ENCODE assay signal across 8 cellular contexts in the genomic region with DNA sequence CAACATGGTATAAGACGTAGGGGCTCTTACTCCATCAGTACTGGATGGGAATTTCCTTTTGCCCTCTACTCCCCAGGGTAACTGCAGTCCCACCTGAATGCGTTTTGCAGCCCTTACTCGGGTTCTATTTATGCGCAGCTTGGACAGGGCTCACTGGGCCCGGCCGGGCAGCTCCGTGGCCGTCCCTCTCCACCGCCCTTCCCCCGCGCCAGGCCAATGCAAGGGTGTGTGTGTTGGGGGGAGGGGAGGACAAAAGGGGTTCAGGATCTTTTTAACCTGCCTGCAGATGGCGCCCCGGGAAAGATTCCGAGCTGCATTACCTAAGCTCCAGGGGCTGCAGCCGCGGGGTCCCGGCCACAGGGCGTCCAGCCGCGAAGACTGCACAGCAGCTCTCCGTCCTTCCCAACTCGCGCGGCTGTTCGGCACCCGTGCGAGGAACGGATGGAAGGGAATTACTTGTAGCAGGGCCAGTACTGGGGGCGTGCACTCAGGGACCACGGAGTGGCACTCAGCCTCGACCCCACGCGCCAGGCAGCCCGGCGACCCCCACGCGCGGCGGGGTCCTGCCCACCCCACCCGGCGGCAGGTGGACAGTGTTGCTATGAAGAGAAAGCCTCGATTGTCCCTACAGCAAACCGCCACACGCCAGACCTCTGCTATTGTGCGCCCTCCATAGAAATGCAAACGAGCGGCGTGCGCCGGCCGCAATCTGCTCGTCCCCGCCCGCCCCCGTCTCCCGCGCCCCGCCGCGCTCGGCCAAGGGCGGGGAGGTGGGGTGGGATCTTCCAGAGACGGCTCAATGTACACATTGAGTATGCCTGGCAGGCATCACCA. TPM values are rescaled to one million over a fixed set of nuclear protein-coding genes. Genes with fewer than 3 reads are reported as not detected.
A peak's percentile ranks its signal among the peaks of the same experiment; 100 is the strongest.
DNase-seq lines count a peak whose midpoint lies in the region; ATAC-seq, FAIRE-seq and TF ChIP-seq lines count a peak whose summit lies in the region.

No MANE protein-coding gene starts in this region.

- H3K36me3 ChIP-seq in GM23338 (ENCODE audit: insufficient read depth), result peaks cover 5% of the 10 kb centered on the region; the same call in 1 of the 2 replicates
- H3K36me3 ChIP-seq in transverse colon, result no peaks in the 10 kb centered on the region

- no peaks in the 10 kb centered on the region for H3K9me2 ChIP-seq in GM23338 (ENCODE audit: insufficient read depth)

- peak overlapping the region; percentile 95 for H3K27ac Mint-ChIP-seq in GM23338
- H3K27ac Mint-ChIP-seq in activated T-cell treated with anti-CD3 and anti-CD28 coated beads, Interleukin-2, amount 50 U/mL, for 72 hours, result no peak overlapping the region
- peak overlapping the region in 1 of 10 donors; percentile 29 for H3K27ac Mint-ChIP-seq in naive thymus-derived CD8-positive, alpha-beta T cell

- peak; percentile 59 to 60 for TF ChIP-seq RAD21 in A549 (conservative IDR thresholded peaks at IDR 0.05 in 1 of 2, IDR thresholded peaks at IDR 0.05 in 1 of 2)

- POLR2A ChIA-PET in A549 (lab: Yijun Ruan, JAX), result no interaction called here
- POLR2A ChIA-PET in naive thymus-derived CD8-positive, alpha-beta T cell (lab: Charles Lee), result interaction anchor here (0.8 to 1.5 kb wide), 2 partner anchors 315 to 499 kb away, joined by 4 to 6 read pairs; no protein-coding TSS in a partner anchor

- H3K4me1 ChIP-seq in A549 (peaks cover 21% of the 10 kb centered on the region), GM23338 (ENCODE audit: insufficient read depth) (peaks cover 18% of the 10 kb centered on the region), transverse colon (peaks cover 16 to 37% (median 34%) of the 10 kb centered on the region in 4 donors)

- H4K20me1 ChIP-seq in GM23338 (replicated peaks; ENCODE audit: insufficient read depth), result 0 out of 2 replicates have a peak, but pooled peaks cover 5% of the 10 kb centered on the region

- peaks cover 17% of the 10 kb centered on the region for H3K36me3 Mint-ChIP-seq in GM23338 (ENCODE audit: low read depth)
- peaks cover 0 to 2% of the 10 kb centered on the region in 2 donors for H3K36me3 Mint-ChIP-seq in activated T-cell treated with anti-CD3 and anti-CD28 coated beads, Interleukin-2, amount 50 U/mL, for 72 hours (ENCODE audit: insufficient read depth in 2 of 2)
- H3K36me3 Mint-ChIP-seq in naive thymus-derived CD8-positive, alpha-beta T cell, result no peaks in the 10 kb centered on the region

- H3K27me3 Mint-ChIP-seq in GM23338 (ENCODE audit: insufficient read depth, low read depth, poor library complexity), result peaks cover 25% of the 10 kb centered on the region
- H3K27me3 Mint-ChIP-seq in activated T-cell treated with anti-CD3 and anti-CD28 coated beads, Interleukin-2, amount 50 U/mL, for 72 hours (ENCODE audit: low read depth), result no peaks in the 10 kb centered on the region
- H3K27me3 Mint-ChIP-seq in naive thymus-derived CD8-positive, alpha-beta T cell, result peaks cover 0 to 14% (median 1%) of the 10 kb centered on the region in 5 donors

- TF ChIP-seq CTCF in A549 (IDR thresholded peaks at IDR 0.05) (peak; percentile 52), GM23338 (conservative IDR thresholded peaks at IDR 0.05; ENCODE audit: low read depth in 2 of 2) (peak; percentile 57 to 79), fibroblast of villous mesenchyme (IDR thresholded peaks at IDR 0.05; ENCODE audit: insufficient read depth, low read depth, low read length) (peak; percentile 50), transverse colon (IDR thresholded peaks at IDR 0.05) (peak in 3 of 5 experiments; percentile 44 to 67 (median 67))

- no peak for FAIRE-seq in A549 (lab: Jason Lieb, UNC)

- TF ChIP-seq EP300 in A549 (IDR thresholded peaks at IDR 0.05) (no peak), transverse colon (IDR thresholded peaks at IDR 0.05; ENCODE audit: low read depth) (no peak)

- DNase-seq in A549 (ENCODE audit: low read depth in 1 of 2, low spot score in 1 of 2) (peak; percentile 45 to 72), GM23338 (ENCODE audit: low spot score) (peak; percentile 98), NCI-H524 treated with DMSO at 0.1 percent for 48 hours (lab: John Stamatoyannopoulos, UW) (peak; percentile 23), fibroblast of villous mesenchyme (ENCODE audit: low read depth) (peak; percentile 78), transverse colon (peak; percentile 81)
- DNase-seq in activated T-cell treated with anti-CD3 and anti-CD28 coated beads, Interleukin-2, amount 50 U/mL, for 72 hours, result peak; percentile 33 to 66
- DNase-seq in naive thymus-derived CD8-positive, alpha-beta T cell, result peak in 6 of 10 donors; percentile 24 to 68 (median 32)

- no peaks in the 10 kb centered on the region for H3K9me3 ChIP-seq in A549
- H3K9me3 ChIP-seq in transverse colon, result no peaks in the 10 kb centered on the region

- peak overlapping the region; percentile 84 for H2AFZ ChIP-seq in GM23338

- CTCF ChIA-PET in A549 (lab: Yijun Ruan, JAX), result interaction anchor here (0.6 to 16.3 kb wide), 58 partner anchors 9 to 1153 kb away, joined by 3 to 371 read pairs (median 4); no protein-coding TSS in a partner anchor

- peaks cover 30% of the 10 kb centered on the region for H3K4me1 Mint-ChIP-seq in GM23338
- H3K4me1 Mint-ChIP-seq in activated T-cell treated with anti-CD3 and anti-CD28 coated beads, Interleukin-2, amount 50 U/mL, for 72 hours (ENCODE audit: low read depth), result peaks cover 30% of the 10 kb centered on the region
- peaks cover 11 to 40% (median 28%) of the 10 kb centered on the region in 4 donors for H3K4me1 Mint-ChIP-seq in naive thymus-derived CD8-positive, alpha-beta T cell

- no peaks in the 10 kb centered on the region for H3K9me3 Mint-ChIP-seq in GM23338
- H3K9me3 Mint-ChIP-seq in activated T-cell treated with anti-CD3 and anti-CD28 coated beads, Interleukin-2, amount 50 U/mL, for 72 hours, result no peaks in the 10 kb centered on the region
- H3K9me3 Mint-ChIP-seq in naive thymus-derived CD8-positive, alpha-beta T cell, result no peaks in the 10 kb centered on the region

- peak overlapping the region; percentile 87 for H3K4me3 Mint-ChIP-seq in GM23338
- H3K4me3 Mint-ChIP-seq in activated T-cell treated with anti-CD3 and anti-CD28 coated beads, Interleukin-2, amount 50 U/mL, for 72 hours, result peak overlapping the region; percentile 85 to 93
- H3K4me3 Mint-ChIP-seq in naive thymus-derived CD8-positive, alpha-beta T cell, result peak overlapping the region; percentile 74 to 90 (median 88)

- in situ Hi-C loops in transverse colon (cut with MboI; ENCODE audit: low pct_ligation_motif_present in 1 of 4, low pct_unique_long_range_greater_than_20kb in 1 of 4, low sequenced_read_pairs in 3 of 4), result loop anchor here in 3 of 4 donors (5.0 to 25.0 kb wide), 3 partner anchors 308 to 498 kb away; no protein-coding TSS in a partner anchor

- H3K79me2 ChIP-seq in GM23338 (replicated peaks; ENCODE audit: insufficient read depth), result peaks cover 12% of the 10 kb centered on the region

- TF ChIP-seq POLR2A in A549 (IDR thresholded peaks at IDR 0.05; ENCODE audit: low read length), result no peak
- TF ChIP-seq POLR2A in transverse colon (IDR thresholded peaks at IDR 0.05), result peak; percentile 9

- H3K4me2 ChIP-seq in A549, result peak overlapping the region; percentile 99
- peak overlapping the region; percentile 89 for H3K4me2 ChIP-seq in GM23338

- peak overlapping the region; percentile 48 for H3K4me3 ChIP-seq in A549
- H3K4me3 ChIP-seq in GM23338, result peak overlapping the region; percentile 94
- H3K4me3 ChIP-seq in fibroblast of villous mesenchyme (ENCODE audit: low read depth, low read length), result peak overlapping the region; percentile 91
- peak overlapping the region; percentile 20 to 76 (median 49) for H3K4me3 ChIP-seq in transverse colon

- 1% methylated on average over 28 of the region's 63 CpGs for whole genome bisulfite sequencing in A549 (ENCODE audit: missing lambda C conversion rate)
- 0% methylated on average over 46 of the region's 63 CpGs; no CpG with 5 or more reads in 1 of the 2 donors for WGBS in transverse colon (ENCODE audit: low coverage in 1 of 2), 2 donors

- H3K27ac ChIP-seq in A549 (peak overlapping the region; percentile 25 to 42; a peak in 5 of 6 replicates), GM23338 (ENCODE audit: low read depth) (peak overlapping the region; percentile 82), transverse colon (peak overlapping the region; percentile 91 to 97 (median 94))

- intact Hi-C loops in transverse colon (cut with DNase I; ENCODE audit: low total_unique reads), result loop anchor here (2.0 to 10.0 kb wide), 3 partner anchors 58 to 399 kb away; no protein-coding TSS in a partner anchor

- H3F3A ChIP-seq in GM23338 (replicated peaks; ENCODE audit: low read depth), result no peaks in the 10 kb centered on the region; the same call in 1 of the 2 replicates

- peaks cover 22% of the 10 kb centered on the region for H3K27me3 ChIP-seq in GM23338 (ENCODE audit: insufficient read depth)
- no peaks in the 10 kb centered on the region for H3K27me3 ChIP-seq in transverse colon

- ATAC-seq in A549 (peak; percentile 73), GM23338 (peak; percentile 58), GM19351 (IDR thresholded peaks at IDR 0.05; ENCODE audit: unreplicated experiment) (no peak)
- ATAC-seq in activated T-cell treated with anti-CD3 and anti-CD28 coated beads, Interleukin-2, amount 50 U/mL, for 72 hours (replicated peaks in 1 of 2), result peak; percentile 7
- ATAC-seq in naive thymus-derived CD8-positive, alpha-beta T cell, result peak in 1 of 2 donors; percentile 1

TF ChIP-seq in A549, 52 proteins besides CTCF, POLR2A, EP300 and RAD21 (continues in another document):
- TF ChIP-seq JUNB (IDR thresholded peaks at IDR 0.05) (no peak), SMC3 (IDR thresholded peaks at IDR 0.05) (peak; percentile 80)

TF ChIP-seq in GM23338, 12 proteins besides CTCF, POLR2A, EP300 and RAD21 (continues in another document):
- TF ChIP-seq ZNF331 (CRISPR knock-in tag; IDR thresholded peaks at IDR 0.05; ENCODE audit: low read depth), result no peak

RNA-seq across cellular contexts. Expression of gene GADD45G, which starts 1.0 kb away (rescaled TPM):
- polyA plus RNA-seq in A549 (2011; rRNA removed), result 0.16 TPM in 1 of 2 replicates, not detected in the other
- polyA plus RNA-seq in A549 (2012; cell fraction: cytosol; rRNA removed), result 0.73 and 0.94 TPM in 2 replicates
- 1.2 and 1.4 TPM in 2 replicates for polyA plus RNA-seq in A549 (2012; cell fraction: nucleus; rRNA removed)
- 0.09 to 0.17 TPM (median 0.15 TPM) in 3 replicates for polyA plus RNA-seq in A549 (2017; fragmentation: RNase III; extraction: RNeasy Plus Mini Kit Qiagen cat#74134 plus additional on column Dnase treatment)
- polyA minus RNA-seq in A549 (2011; rRNA and poly(A)+ RNA removed), result not detected in 2 replicates
- 12.7 and 15.8 TPM in 2 replicates for total RNA-seq in GM23338 (2014; rRNA removed; shearing (Covaris generic))
- polyA plus RNA-seq in GM23338 (2016; fragmentation: Nextera tagmentation; extraction: Ambion mirVana), result 24.1 TPM in 2 replicates
- 1 to 10 TPM; 6.0 TPM for total RNA-seq in activated T-cell treated with anti-CD3 and anti-CD28 coated beads, Interleukin-2, amount 50 U/mL, for 72 hours
- total RNA-seq in fibroblast of villous mesenchyme, result 0.43 and 0.64 TPM in 2 replicates
- 1 to 10 TPM; 1.5 to 3.7 TPM for total RNA-seq in naive thymus-derived CD8-positive, alpha-beta T cell
- polyA plus RNA-seq in naive thymus-derived CD8-positive, alpha-beta T cell, result under 1 TPM in 2 of 3 donors, not detected in 1; 0.21 to 0.25 TPM
- 10 to 100 TPM in 2 of 4 donors, 1 to 10 TPM in 2; 8.4 to 12.7 (median 10.3) TPM for total RNA-seq in transverse colon

Comparison
In these comparisons a context has a peak if more than half of its experiments do, and no peak if none do; other contexts are left out.
1. DNase-seq: peak in every context shown above with its lines; median percentile 98 in GM23338; 81 in transverse colon; 78 in fibroblast of villous mesenchyme; 58 in A549; 50 in activated T-cell treated with anti-CD3 and anti-CD28 coated beads, Interleukin-2, amount 50 U/mL, for 72 hours; 32 in naive thymus-derived CD8-positive, alpha-beta T cell; 23 in NCI-H524 treated with DMSO at 0.1 percent for 48 hours.
2. H3K27ac ChIP-seq: peak in every context shown above with its lines; median percentile 94 in transverse colon; 82 in GM23338; 34 in A549.